8 cellular contexts compared by ENCODE assay signal in genomic region chr1:17053685-17054410, GRCh38. TPM values are rescaled to one million over a fixed set of nuclear protein-coding genes. Genes with fewer than 3 reads are reported as not detected.
DNase-seq lines count a peak whose midpoint lies in the region; ATAC-seq and TF ChIP-seq lines count a peak whose summit lies in the region.

SDHB (minus strand) TSS chr1:17054032; CDS start chr1:17054019, 13 bp downstream.

- POLR2A ChIA-PET in Panc1 (lab: Charles Lee) = interaction anchor here (0.6 kb wide), 1 partner anchor 35 kb away, joined by 7 read pairs; no protein-coding TSS in a partner anchor

- in situ Hi-C loops in Panc1 (cut with HindIII; ENCODE audit: low pct_unique_long_range_greater_than_20kb, low sequenced_read_pairs) = no loop called here

- H3K4me1 Mint-ChIP-seq in activated T-cell treated with anti-CD3 and anti-CD28 coated beads, Interleukin-2, amount 50 U/mL, for 4 hours (ENCODE audit: low read depth) = peaks cover 15% of the 10 kb centered on the region

- H3K27ac ChIP-seq in Panc1 (ENCODE audit: low read length) = peak within 1 kb of the TSS; percentile 93
- H3K27ac ChIP-seq in mucosa of rectum (ENCODE audit: low read depth in 2 of 2, low read length in 2 of 2) = peak within 1 kb of the TSS; percentile 89 to 91

- BruUV-seq in Panc1 (replicated peaks; lab: Mats Ljungman, UMichigan) = TSS peak; percentile 73

- CTCF ChIA-PET in Panc1 (lab: Charles Lee) = interaction anchor here (0.6 kb wide), 1 partner anchor 105 kb away, joined by 9 read pairs; no protein-coding TSS in a partner anchor

- H3K9me3 ChIP-seq in Panc1 (ENCODE audit: control insufficient read depth, insufficient read depth, low read depth, low read length) = no peaks in the 10 kb centered on the region
- no peaks in the 10 kb centered on the region for H3K9me3 ChIP-seq in mucosa of rectum (ENCODE audit: control insufficient read depth in 2 of 2, low read length in 2 of 2)

- peak within 1 kb of the TSS; percentile 91 to 100 for H3K4me3 ChIP-seq in Panc1 (ENCODE audit: low read depth in 2 of 2, low read length in 2 of 2)
- H3K4me3 ChIP-seq in mucosa of rectum (ENCODE audit: low read length in 2 of 2) = peak within 1 kb of the TSS; percentile 99 to 100

- no peaks in the 10 kb centered on the region for H3K27me3 ChIP-seq in Panc1 (ENCODE audit: control insufficient read depth, insufficient read depth, low read length)
- no peaks in the 10 kb centered on the region for H3K27me3 ChIP-seq in mucosa of rectum (ENCODE audit: control insufficient read depth in 2 of 2, insufficient read depth in 2 of 2, low read length in 2 of 2)

- no peaks in the 10 kb centered on the region for H3K9me3 Mint-ChIP-seq in activated T-cell treated with anti-CD3 and anti-CD28 coated beads, Interleukin-2, amount 50 U/mL, for 4 hours

- H3K36me3 Mint-ChIP-seq in activated T-cell treated with anti-CD3 and anti-CD28 coated beads, Interleukin-2, amount 50 U/mL, for 4 hours (ENCODE audit: insufficient read depth) = peaks cover 10% of the 10 kb centered on the region

- peak; percentile 99 for DNase-seq in DMS53 (lab: John Stamatoyannopoulos, UW)
- DNase-seq in KG1 (lab: John Stamatoyannopoulos, UW) = peak; percentile 94
- peak; percentile 98 for DNase-seq in Panc1 (ENCODE audit: low read depth, low spot score)
- DNase-seq in activated T-cell treated with anti-CD3 and anti-CD28 coated beads, Interleukin-2, amount 50 U/mL, for 4 hours = peak; percentile 98
- peak; percentile 98 to 99 for DNase-seq in erythroblast (lab: John Stamatoyannopoulos, UW)
- peak; percentile 100 for DNase-seq in stimulated activated CD8-positive, alpha-beta memory T cell treated with anti-CD3 and anti-CD28 coated beads, Interleukin-4, amount 100 ng/mL, for 48 hours

- peaks cover 18% of the 10 kb centered on the region for H3K36me3 ChIP-seq in Panc1 (ENCODE audit: control insufficient read depth, insufficient read depth, low read length)
- peaks cover 7 to 12% of the 10 kb centered on the region in 2 donors for H3K36me3 ChIP-seq in mucosa of rectum (ENCODE audit: control insufficient read depth in 2 of 2, insufficient read depth in 2 of 2, low read length in 2 of 2)

- no peaks in the 10 kb centered on the region for H3K27me3 Mint-ChIP-seq in activated T-cell treated with anti-CD3 and anti-CD28 coated beads, Interleukin-2, amount 50 U/mL, for 4 hours (ENCODE audit: low read depth)

- ATAC-seq in GM21723 (IDR thresholded peaks at IDR 0.05; ENCODE audit: unreplicated experiment) = peak; percentile 94
- ATAC-seq in Panc1 = peak; percentile 99
- peak; percentile 100 for ATAC-seq in activated T-cell treated with anti-CD3 and anti-CD28 coated beads, Interleukin-2, amount 50 U/mL, for 4 hours

- peak; percentile 79 for TF ChIP-seq POLR2A in erythroblast (IDR thresholded peaks at IDR 0.05; ENCODE audit: low read length)

- no peak for TF ChIP-seq CTCF in Panc1 (IDR thresholded peaks at IDR 0.05)

- peak within 1 kb of the TSS; percentile 97 to 99 for H3K9ac ChIP-seq in mucosa of rectum (ENCODE audit: low read depth in 1 of 2, low read length in 2 of 2)

- peak within 1 kb of the TSS; percentile 99 for H3K4me3 Mint-ChIP-seq in activated T-cell treated with anti-CD3 and anti-CD28 coated beads, Interleukin-2, amount 50 U/mL, for 4 hours

- H3K4me1 ChIP-seq in Panc1 (ENCODE audit: control insufficient read depth, insufficient read depth, low read length) (peaks cover 12% of the 10 kb centered on the region), mucosa of rectum (ENCODE audit: control insufficient read depth in 2 of 2, insufficient read depth in 2 of 2, low read length in 2 of 2) (peaks cover 4 to 16% of the 10 kb centered on the region in 2 donors)

- intact Hi-C loops in Panc1 (cut with micrococcal nuclease; ENCODE audit: unreplicated experiment) = no loop called here

RNA-seq across cellular contexts. Expression of gene SDHB, which starts in this region (rescaled TPM):
- total RNA-seq in Panc1 (2021; ENCODE audit: unreplicated experiment) = 212 TPM
- polyA plus RNA-seq in Panc1 (2012; ENCODE audit: insufficient read length) = 188 TPM
- 100 to 1,000 TPM; 159 to 179 (median 176) TPM for total RNA-seq in activated T-cell treated with anti-CD3 and anti-CD28 coated beads, Interleukin-2, amount 50 U/mL, for 4 hours

Comparison
In these comparisons a context has a peak if more than half of its experiments do, and no peak if none do; other contexts are left out.
1. Peak in every context shown above with its lines: DNase-seq, ATAC-seq, H3K4me3 ChIP-seq and H3K27ac ChIP-seq.